20 cellular contexts compared by ENCODE assay signal in the genomic region with DNA sequence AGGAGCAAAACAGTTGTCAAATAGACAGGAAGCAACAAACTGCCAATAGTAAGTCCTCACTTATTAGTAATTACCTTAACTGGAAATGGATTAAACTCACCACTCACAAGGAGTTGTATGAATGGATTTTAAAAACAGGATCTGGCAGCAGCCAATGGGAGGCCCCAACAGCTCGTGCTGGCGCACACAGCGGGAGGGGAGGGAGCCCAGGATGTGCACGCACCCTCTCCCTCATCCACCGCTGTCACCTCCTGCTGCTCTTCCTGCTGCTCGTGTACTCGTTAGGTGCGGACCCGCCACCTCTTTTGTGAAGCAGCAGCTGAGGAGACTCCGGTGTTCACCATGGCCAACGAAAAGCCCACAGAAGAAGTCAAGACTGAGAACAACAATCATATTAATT. TPM values are rescaled to one million over a fixed set of nuclear protein-coding genes. Genes with fewer than 3 reads are reported as not detected.
DNase-seq lines count a peak whose midpoint lies in the region; ATAC-seq and TF ChIP-seq lines count a peak whose summit lies in the region.
"Had no signal": no experiment of that assay in that cellular context is flagged by ENCODE, and none has a peak within 500 bp of the region (broad histone marks: within the 10 kb centered on the region; RNA-seq: fewer than 3 reads in every experiment).

A gene (plus strand): TSS at position 213 of the 400 bp plus-strand sequence. CDS start 130 bp downstream, at position 343.

- TF ChIP-seq POLR2A in heart left ventricle (IDR thresholded peaks at IDR 0.05): no peak

- no peak within 1 kb of the TSS for H2BK120ac ChIP-seq in trophoblast cell (ENCODE audit: insufficient read depth, low read length, poor library complexity)

- no peak within 1 kb of the TSS for H3K4me3 Mint-ChIP-seq in activated naive CD4-positive, alpha-beta T cell treated with anti-CD3 and anti-CD28 coated beads, Interleukin-2, amount 10 ng/mL, durations not matched to agents 7 days and 5 days
- H3K4me3 Mint-ChIP-seq in activated naive CD4-positive, alpha-beta T cell treated with anti-CD3 and anti-CD28 coated beads for 36 hours: no peak within 1 kb of the TSS
- no peak within 1 kb of the TSS for H3K4me3 Mint-ChIP-seq in activated CD4-positive, alpha-beta memory T cell treated with anti-CD3 and anti-CD28 coated beads for 36 hours
- H3K4me3 Mint-ChIP-seq in activated naive CD8-positive, alpha-beta T cell treated with anti-CD3 and anti-CD28 coated beads, Interleukin-2, amount 50 U/mL, for 24 hours: no peak within 1 kb of the TSS

- H3K9me3 Mint-ChIP-seq in activated naive CD4-positive, alpha-beta T cell treated with anti-CD3 and anti-CD28 coated beads, Interleukin-2, amount 10 ng/mL, durations not matched to agents 7 days and 5 days: no peaks in the 10 kb centered on the region
- no peaks in the 10 kb centered on the region for H3K9me3 Mint-ChIP-seq in activated naive CD4-positive, alpha-beta T cell treated with anti-CD3 and anti-CD28 coated beads for 36 hours
- no peaks in the 10 kb centered on the region for H3K9me3 Mint-ChIP-seq in activated CD4-positive, alpha-beta memory T cell treated with anti-CD3 and anti-CD28 coated beads for 36 hours
- no peaks in the 10 kb centered on the region for H3K9me3 Mint-ChIP-seq in activated naive CD8-positive, alpha-beta T cell treated with anti-CD3 and anti-CD28 coated beads, Interleukin-2, amount 50 U/mL, for 24 hours

- H2BK12ac ChIP-seq in trophoblast cell (ENCODE audit: low read length): no peak within 1 kb of the TSS

- H3K4me1 ChIP-seq in trophoblast cell (ENCODE audit: control insufficient read depth in 1 of 2, insufficient read depth in 2 of 2, low read length in 2 of 2) (no peaks in the 10 kb centered on the region), heart left ventricle (no peaks in the 10 kb centered on the region)
- H3K4me1 ChIP-seq: Peyer's patch had no signal

- peaks cover 37% of the 10 kb centered on the region for H3K4me1 Mint-ChIP-seq in activated naive CD4-positive, alpha-beta T cell treated with anti-CD3 and anti-CD28 coated beads, Interleukin-2, amount 10 ng/mL, durations not matched to agents 7 days and 5 days
- peaks cover 30% of the 10 kb centered on the region for H3K4me1 Mint-ChIP-seq in activated naive CD4-positive, alpha-beta T cell treated with anti-CD3 and anti-CD28 coated beads for 36 hours (ENCODE audit: low read depth)
- peaks cover 41% of the 10 kb centered on the region for H3K4me1 Mint-ChIP-seq in activated CD4-positive, alpha-beta memory T cell treated with anti-CD3 and anti-CD28 coated beads for 36 hours (ENCODE audit: low read depth)
- peaks cover 21% of the 10 kb centered on the region for H3K4me1 Mint-ChIP-seq in activated naive CD8-positive, alpha-beta T cell treated with anti-CD3 and anti-CD28 coated beads, Interleukin-2, amount 50 U/mL, for 24 hours

- H3K36me3 ChIP-seq in trophoblast cell (ENCODE audit: control insufficient read depth in 1 of 2, insufficient read depth in 2 of 2, low read length in 2 of 2) (peaks cover 5 to 10% of the 10 kb centered on the region in 2 experiments), heart left ventricle (peaks cover 0 to 82% (median 60%) of the 10 kb centered on the region in 9 donors)

- H3K27ac Mint-ChIP-seq in activated naive CD4-positive, alpha-beta T cell treated with anti-CD3 and anti-CD28 coated beads, Interleukin-2, amount 10 ng/mL, durations not matched to agents 7 days and 5 days: peak within 1 kb of the TSS; percentile 72
- no peak within 1 kb of the TSS for H3K27ac Mint-ChIP-seq in activated naive CD4-positive, alpha-beta T cell treated with anti-CD3 and anti-CD28 coated beads for 36 hours
- H3K27ac Mint-ChIP-seq in activated CD4-positive, alpha-beta memory T cell treated with anti-CD3 and anti-CD28 coated beads for 36 hours: peak within 1 kb of the TSS; percentile 42
- peak within 1 kb of the TSS; percentile 19 for H3K27ac Mint-ChIP-seq in activated naive CD8-positive, alpha-beta T cell treated with anti-CD3 and anti-CD28 coated beads, Interleukin-2, amount 50 U/mL, for 24 hours

- no peak within 1 kb of the TSS for H4K91ac ChIP-seq in trophoblast cell (ENCODE audit: low read depth, low read length)

- intact Hi-C loops in activated naive CD4-positive, alpha-beta T cell treated with anti-CD3 and anti-CD28 coated beads for 36 hours (cut with micrococcal nuclease): no loop called here
- intact Hi-C loops in activated CD4-positive, alpha-beta memory T cell treated with anti-CD3 and anti-CD28 coated beads for 36 hours (cut with micrococcal nuclease): no loop called here
- intact Hi-C loops in heart left ventricle (cut with DNase I): no loop called here

- peaks cover 79% of the 10 kb centered on the region for H3K36me3 Mint-ChIP-seq in activated naive CD4-positive, alpha-beta T cell treated with anti-CD3 and anti-CD28 coated beads, Interleukin-2, amount 10 ng/mL, durations not matched to agents 7 days and 5 days
- H3K36me3 Mint-ChIP-seq in activated naive CD4-positive, alpha-beta T cell treated with anti-CD3 and anti-CD28 coated beads for 36 hours (ENCODE audit: low read depth): peaks cover 59% of the 10 kb centered on the region
- H3K36me3 Mint-ChIP-seq in activated CD4-positive, alpha-beta memory T cell treated with anti-CD3 and anti-CD28 coated beads for 36 hours: peaks cover 68% of the 10 kb centered on the region
- peaks cover 80% of the 10 kb centered on the region for H3K36me3 Mint-ChIP-seq in activated naive CD8-positive, alpha-beta T cell treated with anti-CD3 and anti-CD28 coated beads, Interleukin-2, amount 50 U/mL, for 24 hours (ENCODE audit: low read depth)

- H3K14ac ChIP-seq in trophoblast cell (ENCODE audit: low read length): no peak within 1 kb of the TSS

- no peak within 1 kb of the TSS for H3K23ac ChIP-seq in trophoblast cell (ENCODE audit: low read length)

- H3K9ac ChIP-seq in trophoblast cell (ENCODE audit: low read length): no peak within 1 kb of the TSS

- H3K4me3 ChIP-seq in trophoblast cell (ENCODE audit: low read depth, low read length): peak within 1 kb of the TSS; percentile 6
- no peak within 1 kb of the TSS for H3K4me3 ChIP-seq in heart left ventricle
- H3K4me3 ChIP-seq: Peyer's patch had no signal

- H2AK5ac ChIP-seq in trophoblast cell (ENCODE audit: low read length): no peak within 1 kb of the TSS

- no peak within 1 kb of the TSS for H2AFZ ChIP-seq in trophoblast cell (ENCODE audit: insufficient read depth, low read length, poor library complexity)

- no peak within 1 kb of the TSS for H3K27ac ChIP-seq in trophoblast cell (ENCODE audit: low read depth, low read length)
- H3K27ac ChIP-seq in heart left ventricle: no peak within 1 kb of the TSS
- H3K27ac ChIP-seq: Peyer's patch had no signal

- no peak for DNase-seq in activated naive CD4-positive, alpha-beta T cell treated with anti-CD3 and anti-CD28 coated beads, Interleukin-2, amount 10 ng/mL, durations not matched to agents 7 days and 5 days
- no peak for DNase-seq in activated naive CD4-positive, alpha-beta T cell treated with anti-CD3 and anti-CD28 coated beads for 36 hours
- no peak for DNase-seq in activated CD4-positive, alpha-beta memory T cell treated with anti-CD3 and anti-CD28 coated beads for 36 hours
- no peak for DNase-seq in activated naive CD8-positive, alpha-beta T cell treated with anti-CD3 and anti-CD28 coated beads, Interleukin-2, amount 50 U/mL, for 24 hours
- no peak for DNase-seq in trophoblast cell
- no peak for DNase-seq in T-helper 9 cell
- DNase-seq in heart left ventricle: no peak
- DNase-seq: BE2C, DMS53, GDM1, GOT3, Kasumi-1, NCI-H1694, NCI-H2081, NCI-H2171, NCI-H345, NCI-H524, NCI-H82, Peyer's patch had no signal

- H2BK5ac ChIP-seq in trophoblast cell (ENCODE audit: low read depth, low read length, poor library complexity): no peak within 1 kb of the TSS

- H3K4ac ChIP-seq in trophoblast cell (ENCODE audit: low read depth, low read length): no peak within 1 kb of the TSS

- POLR2A ChIA-PET in activated CD4-positive, alpha-beta memory T cell treated with anti-CD3 and anti-CD28 coated beads for 36 hours (lab: Charles Lee): no interaction called here

- no peaks in the 10 kb centered on the region for H3K79me2 ChIP-seq in trophoblast cell (ENCODE audit: control insufficient read depth, insufficient read depth, low read length, poor library complexity)

- CTCF ChIA-PET in activated naive CD4-positive, alpha-beta T cell treated with anti-CD3 and anti-CD28 coated beads, Interleukin-2, amount 10 ng/mL, durations not matched to agents 7 days and 5 days (lab: Charles Lee): no interaction called here
- CTCF ChIA-PET in activated naive CD4-positive, alpha-beta T cell treated with anti-CD3 and anti-CD28 coated beads for 36 hours (lab: Charles Lee): interaction anchor here (1.0 kb wide), 1 partner anchor 13 kb away, joined by 3 read pairs; no protein-coding TSS in a partner anchor
- CTCF ChIA-PET in activated CD4-positive, alpha-beta memory T cell treated with anti-CD3 and anti-CD28 coated beads for 36 hours (lab: Charles Lee): no interaction called here

- TF ChIP-seq CTCF in heart left ventricle (IDR thresholded peaks at IDR 0.05): no peak

- no peaks in the 10 kb centered on the region for H3K79me1 ChIP-seq in trophoblast cell (ENCODE audit: low read length)

- H3K18ac ChIP-seq in trophoblast cell (ENCODE audit: low read length): no peak within 1 kb of the TSS

- ATAC-seq in activated naive CD8-positive, alpha-beta T cell treated with anti-CD3 and anti-CD28 coated beads, Interleukin-2, amount 50 U/mL, for 24 hours: no peak
- ATAC-seq in HG03025 (IDR thresholded peaks at IDR 0.05; ENCODE audit: low FRiP score, unreplicated experiment) (no peak), heart left ventricle (no peak)

- H3K27me3 ChIP-seq in trophoblast cell (ENCODE audit: insufficient read depth, low read length): no peaks in the 10 kb centered on the region
- H3K27me3 ChIP-seq in heart left ventricle: no peaks in the 10 kb centered on the region
- H3K27me3 ChIP-seq: BE2C, Peyer's patch had no signal

- WGBS in trophoblast cell (ENCODE audit: extremely low coverage, insufficient coverage, insufficient read length): no CpG with 5 or more reads among the region's 11 CpGs
- 96 to 98% (median 97%) methylated on average over 11 of the region's 11 CpGs for WGBS in heart left ventricle, 4 donors

- H4K12ac ChIP-seq in trophoblast cell (ENCODE audit: low read depth, low read length): no peak within 1 kb of the TSS

- H3K4me2 ChIP-seq in trophoblast cell (ENCODE audit: low read length): no peak within 1 kb of the TSS

- no peaks in the 10 kb centered on the region for H3K27me3 Mint-ChIP-seq in activated naive CD4-positive, alpha-beta T cell treated with anti-CD3 and anti-CD28 coated beads, Interleukin-2, amount 10 ng/mL, durations not matched to agents 7 days and 5 days
- H3K27me3 Mint-ChIP-seq in activated naive CD4-positive, alpha-beta T cell treated with anti-CD3 and anti-CD28 coated beads for 36 hours (ENCODE audit: low read depth): no peaks in the 10 kb centered on the region
- no peaks in the 10 kb centered on the region for H3K27me3 Mint-ChIP-seq in activated CD4-positive, alpha-beta memory T cell treated with anti-CD3 and anti-CD28 coated beads for 36 hours
- no peaks in the 10 kb centered on the region for H3K27me3 Mint-ChIP-seq in activated naive CD8-positive, alpha-beta T cell treated with anti-CD3 and anti-CD28 coated beads, Interleukin-2, amount 50 U/mL, for 24 hours

- H4K8ac ChIP-seq in trophoblast cell (ENCODE audit: low read depth, low read length): no peak within 1 kb of the TSS

- H3K9me3 ChIP-seq in trophoblast cell (ENCODE audit: insufficient read depth, low read depth, low read length) (no peaks in the 10 kb centered on the region), heart left ventricle (no peaks in the 10 kb centered on the region)
- H3K9me3 ChIP-seq: BE2C, Peyer's patch had no signal

RNA-seq across cellular contexts. Expression of the gene that starts here (rescaled TPM):
- total RNA-seq in activated naive CD4-positive, alpha-beta T cell treated with anti-CD3 and anti-CD28 coated beads for 36 hours: 1 to 10 TPM; 5.5 to 5.9 TPM
- total RNA-seq in activated CD4-positive, alpha-beta memory T cell treated with anti-CD3 and anti-CD28 coated beads for 36 hours: 1 to 10 TPM; 4.8 to 5.8 TPM
- polyA plus RNA-seq in trophoblast cell (2013): 0.25 and 0.29 TPM in 2 replicates
- total RNA-seq in heart left ventricle: 1 to 10 TPM in 1 of 9 donors, under 1 TPM in 7, not detected in 1; 0.26 to 1.5 (median 0.58) TPM
- polyA plus RNA-seq in heart left ventricle: under 1 TPM in 1 of 2 donors, not detected in 1; 0.50 TPM
